In the genomic region with DNA sequence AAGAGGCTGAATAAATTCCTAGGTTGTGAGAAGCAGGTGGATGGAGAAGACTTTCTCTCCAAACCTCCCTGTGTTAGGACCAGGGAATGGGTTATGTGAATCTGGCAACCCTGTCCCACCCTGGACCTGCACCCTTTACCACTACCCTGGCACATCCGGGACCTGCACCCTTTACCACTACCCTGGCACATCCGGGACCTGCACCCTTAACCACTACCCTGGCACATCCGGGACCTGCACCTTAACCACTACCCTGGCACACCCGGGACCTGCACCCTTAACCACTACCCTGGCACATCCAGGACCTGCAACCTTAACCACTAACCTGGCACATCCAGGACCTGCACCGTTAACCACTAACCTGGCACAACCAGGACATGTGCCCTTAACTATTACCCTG, we compare ENCODE assay signal across 27 cellular contexts.
"Had no signal": no experiment of that assay in that cellular context is flagged by ENCODE, and none has a peak within 500 bp of the region (broad histone marks: within the 10 kb centered on the region; RNA-seq: fewer than 3 reads in every experiment).

No MANE protein-coding gene starts in this region.

- H3K36me3 ChIP-seq: ascending aorta had no signal

- H3K9me3 Mint-ChIP-seq: activated CD4-positive, alpha-beta T cell treated with anti-CD3 and anti-CD28 coated beads, Interleukin-2, amount 10 ng/mL, durations not matched to agents 7 days and 5 days; activated CD8-positive, alpha-beta T cell treated with anti-CD3 and anti-CD28 coated beads for 36 hours; activated naive CD4-positive, alpha-beta T cell treated with anti-CD3 and anti-CD28 coated beads, Interleukin-2, amount 50 U/mL, for 72 hours; activated naive CD8-positive, alpha-beta T cell treated with anti-CD3 and anti-CD28 coated beads, Interleukin-2, amount 50 U/mL, for 24 hours; activated T-helper 1 cell treated with anti-CD3 and anti-CD28 coated beads, Interleukin-12 subunit alpha, Interleukin-12 subunit beta, Interleukin-2, Interleukin-4 antibody, amounts not matched to agents 30 ng/mL and 10 ng/mL and 1 ng/mL, durations not matched to agents 14 hours and 24 hours and 36 hours; T-cell had no signal

- H3K9me3 ChIP-seq: ascending aorta, body of pancreas had no signal

- H3K4me1 ChIP-seq: ascending aorta, body of pancreas had no signal

- H3K27ac Mint-ChIP-seq: activated CD4-positive, alpha-beta T cell treated with anti-CD3 and anti-CD28 coated beads, Interleukin-2, amount 10 ng/mL, durations not matched to agents 7 days and 5 days; activated CD8-positive, alpha-beta T cell treated with anti-CD3 and anti-CD28 coated beads for 36 hours; activated naive CD8-positive, alpha-beta T cell treated with anti-CD3 and anti-CD28 coated beads, Interleukin-2, amount 50 U/mL, for 24 hours; activated T-helper 1 cell treated with anti-CD3 and anti-CD28 coated beads, Interleukin-12 subunit alpha, Interleukin-12 subunit beta, Interleukin-2, Interleukin-4 antibody, amounts not matched to agents 30 ng/mL and 10 ng/mL and 1 ng/mL, durations not matched to agents 14 hours and 24 hours and 36 hours had no signal

- H3K27me3 Mint-ChIP-seq: activated CD4-positive, alpha-beta T cell treated with anti-CD3 and anti-CD28 coated beads, Interleukin-2, amount 10 ng/mL, durations not matched to agents 7 days and 5 days; activated CD8-positive, alpha-beta T cell treated with anti-CD3 and anti-CD28 coated beads for 36 hours; activated naive CD8-positive, alpha-beta T cell treated with anti-CD3 and anti-CD28 coated beads, Interleukin-2, amount 50 U/mL, for 24 hours; T-cell had no signal

- H3K27me3 ChIP-seq: ascending aorta, body of pancreas had no signal

- H3K4me3 ChIP-seq: ascending aorta, body of pancreas, SK-N-MC had no signal

- H3K4me3 Mint-ChIP-seq: activated CD4-positive, alpha-beta T cell treated with anti-CD3 and anti-CD28 coated beads, Interleukin-2, amount 10 ng/mL, durations not matched to agents 7 days and 5 days; activated CD8-positive, alpha-beta T cell treated with anti-CD3 and anti-CD28 coated beads for 36 hours; activated naive CD8-positive, alpha-beta T cell treated with anti-CD3 and anti-CD28 coated beads, Interleukin-2, amount 50 U/mL, for 24 hours; activated T-helper 1 cell treated with anti-CD3 and anti-CD28 coated beads, Interleukin-12 subunit alpha, Interleukin-12 subunit beta, Interleukin-2, Interleukin-4 antibody, amounts not matched to agents 30 ng/mL and 10 ng/mL and 1 ng/mL, durations not matched to agents 14 hours and 24 hours and 36 hours; T-cell had no signal

- ATAC-seq: activated CD8-positive, alpha-beta T cell treated with anti-CD3 and anti-CD28 coated beads for 36 hours; activated naive CD4-positive, alpha-beta T cell treated with anti-CD3 and anti-CD28 coated beads, Interleukin-2, amount 50 U/mL, for 72 hours; activated naive CD8-positive, alpha-beta T cell treated with anti-CD3 and anti-CD28 coated beads, Interleukin-2, amount 50 U/mL, for 24 hours; body of pancreas; Panc1; Right ventricle myocardium inferior; T-cell had no signal

- H3K27ac ChIP-seq: ascending aorta, body of pancreas, SK-N-MC, VCaP had no signal

- DNase-seq: activated CD4-positive, alpha-beta T cell treated with anti-CD3 and anti-CD28 coated beads, Interleukin-2, amount 10 ng/mL, durations not matched to agents 7 days and 5 days; activated CD4-positive, CD25-positive, alpha-beta regulatory T cell; activated CD8-positive, alpha-beta memory T cell treated with anti-CD3 and anti-CD28 coated beads, Interleukin-2, amount 50 U/mL, for 4 hours; activated CD8-positive, alpha-beta T cell treated with anti-CD3 and anti-CD28 coated beads for 36 hours; activated effector memory CD4-positive, alpha-beta T cell treated with anti-CD3 and anti-CD28 coated beads, Interleukin-2, amount 50 U/mL, for 16 hours; activated naive CD4-positive, alpha-beta T cell treated with Interleukin-2 at 50 U/mL for 16 hours; activated naive CD8-positive, alpha-beta T cell treated with anti-CD3 and anti-CD28 coated beads, Interleukin-2, amount 50 U/mL, for 24 hours; amniotic stem cell; body of pancreas; central memory CD4-positive, alpha-beta T cell; KG1; NCI-H1048; NCI-H1930; NCI-H2171; NCI-H226; NCI-H69; NK-92 treated with Interleukin-12 subunit alpha and Interleukin-12 subunit beta, amount 100 ng/mL, for 24 hours; OCI-M1; RPMI8226 had no signal
